In genomic region chr1:201905234-201905890, GRCh38 we compare ENCODE assay signal across 2 cellular contexts.
A peak's percentile ranks its signal among the peaks of the same experiment; 100 is the strongest.
TF ChIP-seq lines count a peak whose summit lies in the region.

No MANE protein-coding gene starts in this region.

TF ChIP-seq in GM23338, 12 proteins besides CTCF, POLR2A, EP300 and RAD21:
- TF ChIP-seq NANOG (IDR thresholded peaks at IDR 0.05; ENCODE audit: borderline replicate concordance) (no peak), JUNB (IDR thresholded peaks at IDR 0.05; ENCODE audit: unreplicated experiment) (no peak), ZNF114 (CRISPR knock-in tag; IDR thresholded peaks at IDR 0.05) (no peak), EZH2 (IDR thresholded peaks at IDR 0.05; ENCODE audit: low read depth, unreplicated experiment) (no peak)

TF ChIP-seq in HepG2, 621 proteins besides CTCF, POLR2A, EP300 and RAD21:
- TF ChIP-seq ZNF317 (CRISPR knock-in tag; IDR thresholded peaks at IDR 0.05) (peak; percentile 88), PPARG (CRISPR knock-in tag; conservative IDR thresholded peaks at IDR 0.05) (no peak), GTF3A (CRISPR knock-in tag; conservative IDR thresholded peaks at IDR 0.05) (no peak), TBX3 (IDR thresholded peaks at IDR 0.05; ENCODE audit: borderline replicate concordance) (no peak)
